8 cellular contexts compared by ENCODE assay signal in genomic region chr3:193240850-193241706, GRCh38. TPM values are rescaled to one million over a fixed set of nuclear protein-coding genes. Genes with fewer than 3 reads are reported as not detected.
A peak's percentile ranks its signal among the peaks of the same experiment; 100 is the strongest.
DNase-seq lines count a peak whose midpoint lies in the region; FAIRE-seq and TF ChIP-seq lines count a peak whose summit lies in the region.

Gene PLAAT1, plus strand, starts transcription at chr3:193241222. Its CDS starts 14,429 bp downstream, at chr3:193255651.

- H3K36me3 ChIP-seq in WERI-Rb-1 (no peaks in the 10 kb centered on the region), neural cell (ENCODE audit: insufficient read depth, low read length) (no peaks in the 10 kb centered on the region), uterus (no peaks in the 10 kb centered on the region)

- peak within 1 kb of the TSS; percentile 54 for H2AFZ ChIP-seq in neural cell (ENCODE audit: low read depth, low read length)

- H3K9me3 ChIP-seq in WERI-Rb-1 (ENCODE audit: severe bottlenecking) (no peaks in the 10 kb centered on the region), neural cell (ENCODE audit: low read length) (no peaks in the 10 kb centered on the region), uterus (no peaks in the 10 kb centered on the region)

- TF ChIP-seq POLR2A in H54 (IDR thresholded peaks at IDR 0.05; ENCODE audit: low read depth, low read length) (peak; percentile 44), uterus (IDR thresholded peaks at IDR 0.05) (no peak)

- peak within 1 kb of the TSS; percentile 62 for H3K9ac ChIP-seq in neural cell (ENCODE audit: low read length)

- peak; percentile 88 for DNase-seq in H54 (ENCODE audit: insufficient read length, low spot score)
- DNase-seq in NCI-H1694 treated with DMSO at 0.1 percent for 48 hours (lab: John Stamatoyannopoulos, UW): peak; percentile 71
- DNase-seq in WERI-Rb-1: peak; percentile 69
- DNase-seq in fibroblast of villous mesenchyme (ENCODE audit: low read depth): peak; percentile 7
- peak; percentile 35 to 60 for DNase-seq in uterus
- no peak for DNase-seq in NK-92 (lab: John Stamatoyannopoulos, UW; ENCODE audit: unreplicated experiment)

- no peaks in the 10 kb centered on the region for H3K4me1 ChIP-seq in uterus

- no peak for TF ChIP-seq EP300 in neural cell (conservative IDR thresholded peaks at IDR 0.05; ENCODE audit: poor library complexity, severe bottlenecking)

- H3K27ac ChIP-seq in WERI-Rb-1: peak within 1 kb of the TSS; percentile 87
- H3K27ac ChIP-seq in neural cell (ENCODE audit: low read length): no peak within 1 kb of the TSS
- peak within 1 kb of the TSS; percentile 55 to 68 for H3K27ac ChIP-seq in uterus

- no peaks in the 10 kb centered on the region for H3K9me2 ChIP-seq in neural cell (ENCODE audit: insufficient read depth, low read length)

- H3K79me2 ChIP-seq in neural cell (replicated peaks; ENCODE audit: insufficient read depth, low read length): no peaks in the 10 kb centered on the region

- intact Hi-C loops in uterus (cut with DNase I; ENCODE audit: low total_unique reads): no loop called here

- H3K4me3 ChIP-seq in GM08714 (ENCODE audit: low read length): peak within 1 kb of the TSS; percentile 55; the same call in 1 of the 2 replicates
- peak within 1 kb of the TSS; percentile 68 for H3K4me3 ChIP-seq in WERI-Rb-1 (ENCODE audit: low read depth, low read length)
- peak within 1 kb of the TSS; percentile 42 for H3K4me3 ChIP-seq in fibroblast of villous mesenchyme (ENCODE audit: low read depth, low read length)
- H3K4me3 ChIP-seq in neural cell (ENCODE audit: low read length): peak within 1 kb of the TSS; percentile 72
- H3K4me3 ChIP-seq in uterus: peak within 1 kb of the TSS; percentile 38 to 43

- TF ChIP-seq RAD21 in neural cell (conservative IDR thresholded peaks at IDR 0.05): peak; percentile 46

- peak within 1 kb of the TSS; percentile 37 for H3K4me2 ChIP-seq in neural cell (ENCODE audit: low read length)

- TF ChIP-seq CTCF in WERI-Rb-1 (IDR thresholded peaks at IDR 0.05; ENCODE audit: low read depth, low read length) (no peak), fibroblast of villous mesenchyme (IDR thresholded peaks at IDR 0.05; ENCODE audit: insufficient read depth, low read depth, low read length) (no peak), neural cell (IDR thresholded peaks at IDR 0.05; ENCODE audit: poor library complexity, severe bottlenecking) (no peak), uterus (IDR thresholded peaks at IDR 0.05) (no peak)

- H3K27me3 ChIP-seq in WERI-Rb-1 (ENCODE audit: insufficient read depth, low read depth, severe bottlenecking) (no peaks in the 10 kb centered on the region), neural cell (ENCODE audit: insufficient read depth, low read depth, low read length) (no peaks in the 10 kb centered on the region), uterus (no peaks in the 10 kb centered on the region)

- no peaks in the 10 kb centered on the region for H3F3A ChIP-seq in neural cell (ENCODE audit: insufficient read depth, low read length, poor library complexity, severe bottlenecking)

- FAIRE-seq in H54 (lab: Jason Lieb, UNC): peak; percentile 91

- H4K20me1 ChIP-seq in neural cell (ENCODE audit: insufficient read depth): no peaks in the 10 kb centered on the region

TF ChIP-seq in neural cell, 6 proteins besides CTCF, POLR2A, EP300 and RAD21:
- peak; percentile 17 for TF ChIP-seq SMC3 (conservative IDR thresholded peaks at IDR 0.05; ENCODE audit: poor library complexity)
- no peak for TF ChIP-seq EZH2 (IDR thresholded peaks at IDR 0.05; ENCODE audit: borderline replicate concordance, insufficient read depth, low read length, poor library complexity, severe bottlenecking)
- peak; percentile 23 for TF ChIP-seq MXI1 (conservative IDR thresholded peaks at IDR 0.05; ENCODE audit: poor library complexity, severe bottlenecking)
TF ChIP-seq in neural cell: peak in this region for 2.

RNA-seq across cellular contexts. Expression of gene PLAAT1, which starts in this region (rescaled TPM):
- total RNA-seq in fibroblast of villous mesenchyme (not detected in 2 replicates), uterus (1 to 10 TPM in 1 of 4 donors, not detected in 3; 1.4 TPM)
- polyA plus RNA-seq in neural cell: 10.7 and 16.1 TPM in 2 replicates
- 10.4 and 14.9 TPM in 2 replicates for polyA minus RNA-seq in neural cell

Comparison
In these comparisons a context has a peak if more than half of its experiments do, and no peak if none do; other contexts are left out.
1. Peak in DNase-seq and H3K4me3 ChIP-seq in fibroblast of villous mesenchyme; RNA of the gene not detected or under 1 TPM.